In the genomic region with DNA sequence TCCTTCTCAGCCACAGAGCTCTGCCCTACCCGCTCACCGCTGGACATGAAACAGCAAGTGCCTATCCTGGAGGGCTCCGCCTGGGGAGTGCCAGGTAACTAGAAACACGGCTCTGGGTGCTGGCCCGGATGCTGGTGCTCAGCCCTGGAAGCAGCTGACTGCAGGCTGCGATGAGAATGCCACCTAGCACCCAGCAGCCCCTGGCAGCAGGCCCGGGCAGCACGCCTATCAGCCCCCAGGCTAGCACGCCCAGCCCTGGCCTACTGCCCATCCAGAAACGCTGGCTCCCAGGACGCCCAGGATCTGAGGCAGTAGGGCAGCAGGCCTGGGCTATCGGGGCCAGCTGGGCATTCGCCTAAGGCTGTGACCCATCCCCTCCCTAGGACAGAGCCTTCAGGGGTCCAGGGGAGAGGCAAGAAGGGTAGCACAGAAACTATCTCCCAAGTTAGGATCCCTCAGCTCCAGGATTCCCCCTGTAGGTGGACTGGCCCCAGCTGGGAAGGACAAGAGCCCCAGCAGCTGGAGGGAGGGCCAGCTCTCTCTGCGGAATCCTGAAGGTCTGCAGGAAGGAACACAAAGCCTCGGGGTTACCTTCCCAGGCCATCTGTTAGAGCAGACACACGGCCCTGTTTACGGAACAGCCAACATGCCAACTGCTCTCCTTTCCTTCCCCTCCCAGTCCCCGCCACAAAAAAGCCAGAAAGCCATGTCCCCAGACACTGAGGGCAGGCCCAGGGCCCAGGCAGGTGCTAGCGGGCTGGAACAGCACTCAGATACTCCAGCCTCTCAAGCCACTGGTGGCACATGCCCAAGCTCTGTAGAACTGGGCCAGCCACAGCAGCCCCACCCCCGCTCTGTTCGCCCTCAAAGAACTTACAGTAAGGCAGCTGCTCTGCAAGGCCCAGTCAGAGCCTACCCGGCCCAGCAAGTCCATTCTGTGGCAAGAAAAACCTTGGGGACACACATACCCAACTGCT, we compare ENCODE assay signal across 11 cellular contexts. TPM values are rescaled to one million over a fixed set of nuclear protein-coding genes. Genes with fewer than 3 reads are reported as not detected.
"Had no signal": no experiment of that assay in that cellular context is flagged by ENCODE, and none has a peak within 500 bp of the region (broad histone marks: within the 10 kb centered on the region; RNA-seq: fewer than 3 reads in every experiment).

No MANE protein-coding gene starts in this region.

RNA-seq across cellular contexts. Expression of a gene that starts 27.0 kb away (rescaled TPM):
- total RNA-seq: T-helper 1 cell treated with Interleukin-12 subunit alpha and Interleukin-12 subunit beta and Interleukin-4 antibody, amounts not matched to agents 30 ng/mL and 1 ng/mL, for 36 hours had no signal

RNA-seq across cellular contexts. Expression of a gene that starts 36.6 kb away (rescaled TPM):
- total RNA-seq: dermis blood vessel endothelial cell; esophagus squamous epithelium; frontal cortex; kidney epithelial cell; lower leg skin; natural killer cell treated with Interleukin-12 subunit alpha and Interleukin-12 subunit beta and Interleukin-15 and Interleukin-18, amount 100 ng/mL, for 72 hours; omental fat pad; sigmoid colon; T-helper 1 cell treated with Interleukin-12 subunit alpha and Interleukin-12 subunit beta and Interleukin-4 antibody, amounts not matched to agents 30 ng/mL and 1 ng/mL, for 36 hours had no signal
- polyA plus RNA-seq: adipose tissue, immature natural killer cell, sigmoid colon had no signal
